Comparison of ENCODE assay signal across 30 cellular contexts in the genomic region with DNA sequence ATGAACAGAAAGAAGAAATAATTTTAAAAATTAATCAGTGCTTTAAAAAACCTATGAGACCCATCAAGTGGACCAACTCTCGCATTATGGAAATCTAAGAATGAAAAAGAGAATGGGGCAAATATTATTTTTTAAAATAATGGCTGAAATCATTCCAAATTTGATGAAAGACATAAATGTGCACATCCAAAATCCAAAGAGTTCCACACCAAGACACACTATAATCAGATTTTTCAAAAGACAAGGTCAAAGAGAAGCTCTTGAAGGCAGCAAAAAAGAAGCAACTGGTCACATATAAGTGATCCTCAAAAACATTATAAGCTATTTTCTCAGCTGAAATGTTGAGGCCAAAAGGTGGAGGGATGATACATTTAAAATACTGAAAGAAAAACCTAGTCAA.
"Had no signal": no experiment of that assay in that cellular context is flagged by ENCODE, and none has a peak within 500 bp of the region (broad histone marks: within the 10 kb centered on the region; RNA-seq: fewer than 3 reads in every experiment).

No MANE protein-coding gene starts in this region.

- H3K36me3 ChIP-seq: adrenal gland, ascending aorta, brain microvascular endothelial cell, breast epithelium, cardiac muscle cell had no signal

- H3K4me1 ChIP-seq: adrenal gland, ascending aorta, body of pancreas, breast epithelium had no signal

- H3K4me3 ChIP-seq: adrenal gland, ascending aorta, body of pancreas, breast epithelium, cardiac muscle cell had no signal

- DNase-seq: activated effector memory CD4-positive, alpha-beta T cell treated with anti-CD3 and anti-CD28 coated beads, Interleukin-2, amount 50 U/mL, for 16 hours; activated effector memory CD4-positive, alpha-beta T cell treated with Interleukin-2 at 50 U/mL for 16 hours; activated gamma-delta T cell; activated gamma-delta T cell treated with Interleukin-2 at 50 U/mL for 16 hours; activated naive CD4-positive, alpha-beta T cell; activated naive CD4-positive, alpha-beta T cell treated with anti-CD3 and anti-CD28 coated beads for 36 hours; activated naive CD4-positive, alpha-beta T cell treated with anti-CD3 and anti-CD28 coated beads, Interleukin-2, amount 10 ng/mL, durations not matched to agents 7 days and 5 days; activated naive CD4-positive, alpha-beta T cell treated with anti-CD3 and anti-CD28 coated beads, Interleukin-2, amount 50 U/mL, for 16 hours; activated naive CD4-positive, alpha-beta T cell treated with Interleukin-2 at 50 U/mL for 16 hours; activated naive CD8-positive, alpha-beta T cell treated with anti-CD3 and anti-CD28 coated beads for 36 hours; activated naive CD8-positive, alpha-beta T cell treated with anti-CD3 and anti-CD28 coated beads, Interleukin-2, amount 10 ng/mL, durations not matched to agents 7 days and 5 days; activated naive CD8-positive, alpha-beta T cell treated with anti-CD3 and anti-CD28 coated beads, Interleukin-2, amount 50 U/mL, for 24 hours; activated T-cell treated with anti-CD3 and anti-CD28 coated beads, Interleukin-2, amount 50 U/mL, for 1 hour; activated T-cell treated with anti-CD3 and anti-CD28 coated beads, Interleukin-2, amount 50 U/mL, for 24 hours; activated T-cell treated with anti-CD3 and anti-CD28 coated beads, Interleukin-2, amount 50 U/mL, for 4 hours; activated T-cell treated with anti-CD3 and anti-CD28 coated beads, Interleukin-2, amount 50 U/mL, for 48 hours; activated T-cell treated with anti-CD3 and anti-CD28 coated beads, Interleukin-2, amount 50 U/mL, for 72 hours; adrenal gland; amniotic stem cell; amygdala; anterior cingulate cortex; aorta; body of pancreas; brain microvascular endothelial cell; caudate nucleus; central memory CD4-positive, alpha-beta T cell; cerebellar nuclear complex had no signal

- H3K27ac ChIP-seq: adrenal gland, ascending aorta, body of pancreas, brain microvascular endothelial cell, breast epithelium, cardiac muscle cell had no signal
